Comparison of ENCODE assay signal across 8 cellular contexts in the genomic region with DNA sequence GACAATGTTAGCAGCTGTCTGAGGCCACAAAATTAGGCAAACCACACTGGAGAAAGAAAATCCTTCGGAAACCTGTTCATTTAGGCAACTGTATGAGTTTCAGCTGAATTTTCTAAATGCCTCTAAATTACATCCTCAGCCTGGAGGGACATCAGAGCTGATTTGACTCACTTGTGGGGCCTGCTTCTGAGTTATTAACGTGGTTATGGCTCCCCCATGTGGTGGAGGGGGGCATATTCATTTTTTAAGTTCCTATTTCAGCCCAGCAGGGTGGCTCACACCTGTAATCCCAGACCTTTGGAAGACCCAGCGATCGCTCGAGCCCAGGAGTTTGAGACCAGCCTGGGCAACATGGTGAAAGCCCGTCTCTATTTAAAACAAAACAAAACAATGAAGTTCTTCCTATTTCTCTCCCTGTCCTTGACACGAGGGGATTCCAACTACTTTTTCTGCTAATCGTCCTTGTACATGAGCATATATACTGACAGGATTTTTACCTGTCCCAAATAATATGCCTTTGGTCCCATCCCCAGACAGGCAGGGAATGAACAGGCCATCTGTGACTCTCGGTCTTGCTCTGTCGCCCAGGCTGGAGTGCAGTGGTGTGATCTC. TPM values are rescaled to one million over a fixed set of nuclear protein-coding genes. Genes with fewer than 3 reads are reported as not detected.
A peak's percentile ranks its signal among the peaks of the same experiment; 100 is the strongest.
DNase-seq lines count a peak whose midpoint lies in the region; ATAC-seq and TF ChIP-seq lines count a peak whose summit lies in the region.

No MANE protein-coding gene starts in this region.

- H3K27me3 ChIP-seq in RWPE2 (ENCODE audit: insufficient read depth, poor library complexity, severe bottlenecking) (no peaks in the 10 kb centered on the region), thoracic aorta (replicated peaks; ENCODE audit: insufficient read depth) (no peaks in the 10 kb centered on the region)

- no peak overlapping the region for H3K27ac ChIP-seq in RWPE2 (ENCODE audit: poor library complexity, severe bottlenecking)
- H3K27ac ChIP-seq in thoracic aorta, result no peak overlapping the region

- H3K9me3 ChIP-seq in RWPE2 (ENCODE audit: severe bottlenecking), result no peaks in the 10 kb centered on the region
- H3K9me3 ChIP-seq in thoracic aorta, result no peaks in the 10 kb centered on the region

- TF ChIP-seq CTCF in LNCaP clone FGC (IDR thresholded peaks at IDR 0.05; ENCODE audit: control insufficient read depth, extremely low read depth, insufficient read depth), result peak; percentile 67
- peak; percentile 87 for TF ChIP-seq CTCF in RWPE2 (IDR thresholded peaks at IDR 0.05; ENCODE audit: poor library complexity, severe bottlenecking)
- peak; percentile 88 for TF ChIP-seq CTCF in thoracic aorta (IDR thresholded peaks at IDR 0.05)

- ATAC-seq in RWPE2 (ENCODE audit: low read depth) (peak; percentile 82), thoracic aorta (ENCODE audit: insufficient number of reproducible peaks, low FRiP score, low read depth) (no peak), GM21390 (IDR thresholded peaks at IDR 0.05; ENCODE audit: unreplicated experiment) (no peak)

- no peak overlapping the region for H3K4me3 ChIP-seq in LNCaP clone FGC (ENCODE audit: low read depth, low read length)
- no peak overlapping the region for H3K4me3 ChIP-seq in RWPE2 (ENCODE audit: severe bottlenecking)
- H3K4me3 ChIP-seq in thoracic aorta, result no peak overlapping the region

- H3K36me3 ChIP-seq in RWPE2 (ENCODE audit: low read depth) (no peaks in the 10 kb centered on the region), thoracic aorta (no peaks in the 10 kb centered on the region)

- DNase-seq in Daoy (ENCODE audit: low read depth), result peak; percentile 82
- DNase-seq in LNCaP clone FGC (ENCODE audit: low read depth), result no peak
- no peak for DNase-seq in RWPE2 (ENCODE audit: low spot score)
- DNase-seq in activated T-helper 1 cell treated with anti-CD3 and anti-CD28 coated beads, Interleukin-2, amount 50 U/mL, for 16 hours (ENCODE audit: low read depth in 1 of 2, low spot score in 1 of 2), result peak; percentile 20 to 46
- DNase-seq in fibroblast of the conjunctiva (ENCODE audit: low read depth), result peak; percentile 63
- peak in 50 of 56 donors; percentile 4 to 84 (median 42) for DNase-seq in nucleus accumbens (lab: John Stamatoyannopoulos, UW)
- no peak for DNase-seq in thoracic aorta (ENCODE audit: low spot score)

- H3K4me1 ChIP-seq in RWPE2 (ENCODE audit: insufficient read depth, poor library complexity, severe bottlenecking) (peaks cover 10% of the 10 kb centered on the region), thoracic aorta (ENCODE audit: control insufficient read depth in 1 of 2, low read depth in 2 of 2) (no peaks in the 10 kb centered on the region)

RNA-seq across cellular contexts. Expression of a gene that starts 31.5 kb away (rescaled TPM):
- not detected in 2 replicates for total RNA-seq in Daoy (2014; rRNA removed; shearing (Covaris generic))
- 100 to 1,000 TPM in 1 of 2 donors, 10 to 100 TPM in 1; 85.6 to 189 TPM for total RNA-seq in thoracic aorta

RNA-seq across cellular contexts. Expression of a gene that starts 35.8 kb away (rescaled TPM):
- not detected in 2 replicates for total RNA-seq in Daoy (2014; rRNA removed; shearing (Covaris generic))
- not detected for total RNA-seq in thoracic aorta

Comparison
In these comparisons a context has a peak if more than half of its experiments do, and no peak if none do; other contexts are left out.
1. DNase-seq: peak in Daoy (single experiment), activated T-helper 1 cell treated with anti-CD3 and anti-CD28 coated beads, Interleukin-2, amount 50 U/mL, for 16 hours (2 of 2), fibroblast of the conjunctiva (single experiment) and nucleus accumbens (50 of 56); none in LNCaP clone FGC (single experiment), RWPE2 (single experiment) and thoracic aorta (single experiment).
2. RNA of a gene that starts 31.5 kb away (total RNA-seq): 85.6 to 189 TPM in thoracic aorta; not detected in Daoy; every median in the first group is over 10 times any median in the second.
3. Peak in every context shown above with its lines, with median percentiles within 50 percentile points of each other: CTCF ChIP-seq.